In the genomic region with DNA sequence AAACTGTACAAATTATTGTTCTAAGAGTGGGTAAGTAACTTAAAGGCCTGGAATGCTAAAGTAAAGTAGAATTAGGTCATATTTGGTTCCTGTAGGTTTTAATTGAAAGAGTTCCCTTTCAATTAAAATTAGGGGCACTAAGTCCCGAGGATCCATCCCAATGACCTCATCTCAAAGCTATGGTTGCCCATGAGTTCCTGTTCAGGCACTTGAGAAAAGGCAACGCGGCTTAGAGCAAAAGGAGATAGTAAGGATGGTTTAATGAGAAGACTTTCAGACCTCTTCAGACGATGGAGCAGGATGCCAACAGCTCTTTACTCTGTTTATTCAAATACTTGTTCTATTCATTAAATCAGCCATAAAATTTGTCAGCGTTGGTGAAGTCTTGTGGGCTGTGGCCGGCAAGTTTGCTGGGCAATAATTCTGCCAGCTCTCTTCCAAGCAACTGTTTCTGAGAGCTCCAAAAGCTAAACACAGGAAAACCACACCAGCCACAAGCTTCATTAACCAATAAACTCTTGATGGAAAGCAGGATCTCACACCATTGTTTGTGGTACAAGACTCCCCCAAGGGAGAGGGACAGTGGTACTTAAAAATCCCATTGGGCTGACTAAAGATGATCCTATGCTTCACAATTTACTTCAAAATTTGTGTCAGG, we compare ENCODE assay signal across 12 cellular contexts.
DNase-seq lines count a peak whose midpoint lies in the region; ATAC-seq and TF ChIP-seq lines count a peak whose summit lies in the region.
"Had no signal": no experiment of that assay in that cellular context is flagged by ENCODE, and none has a peak within 500 bp of the region (broad histone marks: within the 10 kb centered on the region; RNA-seq: fewer than 3 reads in every experiment).

No MANE protein-coding gene starts in this region.

- H3K36me3 Mint-ChIP-seq in CD8-positive, alpha-beta T cell: no peaks in the 10 kb centered on the region
- no peaks in the 10 kb centered on the region for H3K36me3 Mint-ChIP-seq in activated T-cell treated with anti-CD3 and anti-CD28 coated beads, Interleukin-2, amount 50 U/mL, for 72 hours (ENCODE audit: insufficient read depth in 2 of 2)

- peak overlapping the region; percentile 13 for H2AFZ ChIP-seq in mammary epithelial cell (ENCODE audit: low read depth, low read length)

- DNase-seq in MV-4-11 (lab: John Stamatoyannopoulos, UW) (peak; percentile 37), mammary epithelial cell (peak; percentile 46), prostate gland (ENCODE audit: low spot score) (peak; percentile 4), NCI-H1694 (lab: John Stamatoyannopoulos, UW) (no peak), COLO829 (ENCODE audit: low spot score) (no peak)
- no peak for DNase-seq in CD8-positive, alpha-beta T cell
- no peak for DNase-seq in activated T-cell treated with anti-CD3 and anti-CD28 coated beads, Interleukin-2, amount 50 U/mL, for 72 hours
- DNase-seq: activated CD4-positive, alpha-beta T cell treated with anti-CD3 and anti-CD28 coated beads for 36 hours; amniotic stem cell; hippocampal formation; nucleus accumbens had no signal

- POLR2A ChIA-PET in CD8-positive, alpha-beta T cell (lab: Charles Lee): no interaction called here

- H3K4me1 ChIP-seq in mammary epithelial cell (ENCODE audit: insufficient read depth, low read length) (peaks cover 41% of the 10 kb centered on the region), prostate gland (replicated peaks) (no peaks in the 10 kb centered on the region)
- no peaks in the 10 kb centered on the region for H3K4me1 ChIP-seq in CD8-positive, alpha-beta T cell (ENCODE audit: insufficient read depth, low read length)

- TSS peak; percentile 91 for BruUV-seq in mammary epithelial cell (replicated peaks; lab: Mats Ljungman, UMichigan)

- no peak for TF ChIP-seq POLR2A in prostate gland (IDR thresholded peaks at IDR 0.05)

- H3K9me3 ChIP-seq in mammary epithelial cell (replicated peaks; ENCODE audit: insufficient read depth, low read length): no peaks in the 10 kb centered on the region
- H3K9me3 ChIP-seq in prostate gland: no peaks in the 10 kb centered on the region
- H3K9me3 ChIP-seq in CD8-positive, alpha-beta T cell (ENCODE audit: low read length): no peaks in the 10 kb centered on the region

- no peaks in the 10 kb centered on the region for H3K4me1 Mint-ChIP-seq in CD8-positive, alpha-beta T cell (ENCODE audit: low read depth)
- H3K4me1 Mint-ChIP-seq in activated T-cell treated with anti-CD3 and anti-CD28 coated beads, Interleukin-2, amount 50 U/mL, for 72 hours (ENCODE audit: low read depth): no peaks in the 10 kb centered on the region
- H3K4me1 Mint-ChIP-seq: activated CD4-positive, alpha-beta T cell treated with anti-CD3 and anti-CD28 coated beads for 36 hours had no signal

- H3K4me3 ChIP-seq in mammary epithelial cell (replicated peaks in 1 of 3; ENCODE audit: insufficient read depth in 1 of 3, low read depth in 2 of 3, low read length in 3 of 3) (no peak overlapping the region), prostate gland (no peak overlapping the region)
- H3K4me3 ChIP-seq in CD8-positive, alpha-beta T cell (ENCODE audit: low read depth, low read length): no peak overlapping the region

- H3K9ac ChIP-seq in mammary epithelial cell (ENCODE audit: insufficient read depth, low read length): no peak overlapping the region

- CTCF ChIA-PET in mammary epithelial cell (lab: Charles Lee; ENCODE audit: low non-redundant PET): no interaction called here
- CTCF ChIA-PET in CD8-positive, alpha-beta T cell (lab: Charles Lee): no interaction called here

- H3K27ac Mint-ChIP-seq in CD8-positive, alpha-beta T cell: no peak overlapping the region
- no peak overlapping the region for H3K27ac Mint-ChIP-seq in activated T-cell treated with anti-CD3 and anti-CD28 coated beads, Interleukin-2, amount 50 U/mL, for 72 hours
- H3K27ac Mint-ChIP-seq: activated CD4-positive, alpha-beta T cell treated with anti-CD3 and anti-CD28 coated beads for 36 hours had no signal

- 41% methylated on average over 5 of the region's 6 CpGs for WGBS in mammary epithelial cell (ENCODE audit: low coverage, missing lambda C conversion rate)
- WGBS in prostate gland: 11% methylated on average over 6 of the region's 6 CpGs

- H3K4me2 ChIP-seq in mammary epithelial cell (ENCODE audit: insufficient read depth, low read depth, low read length): peak overlapping the region; percentile 43

- H3K4me3 Mint-ChIP-seq in CD8-positive, alpha-beta T cell: no peak overlapping the region
- H3K4me3 Mint-ChIP-seq in activated T-cell treated with anti-CD3 and anti-CD28 coated beads, Interleukin-2, amount 50 U/mL, for 72 hours: no peak overlapping the region
- H3K4me3 Mint-ChIP-seq: activated CD4-positive, alpha-beta T cell treated with anti-CD3 and anti-CD28 coated beads for 36 hours had no signal

- ATAC-seq in GM19395 (IDR thresholded peaks at IDR 0.05; ENCODE audit: unreplicated experiment): peak; percentile 61
- no peak for ATAC-seq in CD8-positive, alpha-beta T cell
- no peak for ATAC-seq in activated T-cell treated with anti-CD3 and anti-CD28 coated beads, Interleukin-2, amount 50 U/mL, for 72 hours (replicated peaks in 1 of 2)
- ATAC-seq: activated CD4-positive, alpha-beta T cell treated with anti-CD3 and anti-CD28 coated beads for 36 hours had no signal

- dilution Hi-C loops in mammary epithelial cell (cut with HindIII; ENCODE audit: low sequenced_read_pairs): no loop called here

- intact Hi-C loops in mammary epithelial cell (cut with micrococcal nuclease): no loop called here
- intact Hi-C loops in prostate gland (cut with DNase I): loop anchor here (10.0 kb wide), 1 partner anchor 46 kb away; no protein-coding TSS in a partner anchor
- intact Hi-C loops in CD8-positive, alpha-beta T cell (cut with DNase I, micrococcal nuclease): no loop called here

- TF ChIP-seq CTCF in mammary epithelial cell (conservative IDR thresholded peaks at IDR 0.05 in 1 of 2, IDR thresholded peaks at IDR 0.05 in 1 of 2; ENCODE audit: extremely low read depth in 1 of 2, insufficient read depth in 1 of 2, low read depth in 1 of 2, low read length in 2 of 2) (no peak), prostate gland (IDR thresholded peaks at IDR 0.05) (no peak)
- no peak for TF ChIP-seq CTCF in CD8-positive, alpha-beta T cell (IDR thresholded peaks at IDR 0.05)

- no peaks in the 10 kb centered on the region for H3K9me3 Mint-ChIP-seq in CD8-positive, alpha-beta T cell
- no peaks in the 10 kb centered on the region for H3K9me3 Mint-ChIP-seq in activated T-cell treated with anti-CD3 and anti-CD28 coated beads, Interleukin-2, amount 50 U/mL, for 72 hours

- H3K27me3 Mint-ChIP-seq in CD8-positive, alpha-beta T cell (ENCODE audit: low read depth): no peaks in the 10 kb centered on the region
- peaks cover 45% of the 10 kb centered on the region for H3K27me3 Mint-ChIP-seq in activated T-cell treated with anti-CD3 and anti-CD28 coated beads, Interleukin-2, amount 50 U/mL, for 72 hours (ENCODE audit: low read depth)

- no peaks in the 10 kb centered on the region for H3K79me2 ChIP-seq in mammary epithelial cell (ENCODE audit: insufficient read depth, low read length)

- in situ Hi-C loops in mammary epithelial cell (cut with MboI; ENCODE audit: low sequenced_read_pairs in 2 of 2): no loop called here

- H3K27me3 ChIP-seq in mammary epithelial cell (ENCODE audit: insufficient read depth, low read length) (no peaks in the 10 kb centered on the region), prostate gland (replicated peaks; ENCODE audit: insufficient read depth) (no peaks in the 10 kb centered on the region)
- no peaks in the 10 kb centered on the region for H3K27me3 ChIP-seq in CD8-positive, alpha-beta T cell (ENCODE audit: insufficient read depth, low read length)

- H4K20me1 ChIP-seq in mammary epithelial cell (ENCODE audit: insufficient read depth, low read length): no peaks in the 10 kb centered on the region

- H3K27ac ChIP-seq in mammary epithelial cell (ENCODE audit: insufficient read depth, low read depth, low read length) (peak overlapping the region; percentile 83), prostate gland (peak overlapping the region; percentile 30 to 31)
- H3K27ac ChIP-seq in CD8-positive, alpha-beta T cell (ENCODE audit: low read depth, low read length): no peak overlapping the region

- H3K36me3 ChIP-seq in mammary epithelial cell (ENCODE audit: insufficient read depth, low read length) (no peaks in the 10 kb centered on the region), prostate gland (no peaks in the 10 kb centered on the region)
- no peaks in the 10 kb centered on the region for H3K36me3 ChIP-seq in CD8-positive, alpha-beta T cell (ENCODE audit: insufficient read depth, low read length)

Comparison
In these comparisons a context has a peak if more than half of its experiments do, and no peak if none do; other contexts are left out.
1. DNase-seq: peak in MV-4-11 (single experiment), mammary epithelial cell (single experiment) and prostate gland (single experiment); none in NCI-H1694 (single experiment), COLO829 (single experiment), CD8-positive, alpha-beta T cell (0 of 7) and activated T-cell treated with anti-CD3 and anti-CD28 coated beads, Interleukin-2, amount 50 U/mL, for 72 hours (0 of 2).